Comparison of ENCODE assay signal across 30 cellular contexts in genomic region chr6:161956082-161956481, GRCh38.
"Had no signal": no experiment of that assay in that cellular context is flagged by ENCODE, and none has a peak within 500 bp of the region (broad histone marks: within the 10 kb centered on the region; RNA-seq: fewer than 3 reads in every experiment).

No MANE protein-coding gene starts in this region.

- H3K36me3 Mint-ChIP-seq: natural killer cell; stimulated activated memory B cell treated with anti-CD40 and anti-IgM and Interleukin-4, amounts not matched to agents 10 μg/mL and 1 μg/mL and 100 μg/mL, for 72 hours had no signal

- H3K27me3 ChIP-seq: neutrophil, right lobe of liver, sigmoid colon, suprapubic skin, thyroid gland, tibial nerve, upper lobe of left lung, vagina had no signal

- H3K9ac ChIP-seq: parathyroid adenoma had no signal

- H3K27ac Mint-ChIP-seq: naive thymus-derived CD4-positive, alpha-beta T cell; natural killer cell; nephron; progenitor cell of endocrine pancreas; stimulated activated memory B cell treated with anti-CD40 and anti-IgM and Interleukin-4, amounts not matched to agents 10 μg/mL and 1 μg/mL and 100 μg/mL, for 72 hours; stimulated activated naive CD8-positive, alpha-beta T cell treated with anti-CD3 and anti-CD28 coated beads, Interleukin-15, amount 100 ng/mL, for 72 hours had no signal

- H2AFZ ChIP-seq: parathyroid adenoma had no signal

- H3K4me3 ChIP-seq: psoas muscle, right lobe of liver, sigmoid colon, suprapubic skin, thoracic aorta, thyroid gland, tibial nerve, upper lobe of left lung, vagina had no signal

- H3K4me1 Mint-ChIP-seq: naive thymus-derived CD4-positive, alpha-beta T cell; natural killer cell; nephron; stimulated activated memory B cell treated with anti-CD40 and anti-IgM and Interleukin-4, amounts not matched to agents 10 μg/mL and 1 μg/mL and 100 μg/mL, for 72 hours; stimulated activated naive CD8-positive, alpha-beta T cell treated with anti-CD3 and anti-CD28 coated beads, Interleukin-15, amount 100 ng/mL, for 72 hours had no signal

- H3K9me3 Mint-ChIP-seq: nephron; stimulated activated naive CD8-positive, alpha-beta T cell treated with anti-CD3 and anti-CD28 coated beads, Interleukin-15, amount 100 ng/mL, for 72 hours had no signal

- H3K4me1 ChIP-seq: psoas muscle, right lobe of liver, sigmoid colon, suprapubic skin, thyroid gland, upper lobe of left lung, vagina had no signal

- H3K4me3 Mint-ChIP-seq: naive thymus-derived CD4-positive, alpha-beta T cell; natural killer cell; nephron; stimulated activated memory B cell treated with anti-CD40 and anti-IgM and Interleukin-4, amounts not matched to agents 10 μg/mL and 1 μg/mL and 100 μg/mL, for 72 hours; stimulated activated naive CD8-positive, alpha-beta T cell treated with anti-CD3 and anti-CD28 coated beads, Interleukin-15, amount 100 ng/mL, for 72 hours had no signal

- DNase-seq: naive thymus-derived CD4-positive, alpha-beta T cell; natural killer cell; nucleus accumbens; posterior cingulate gyrus; psoas muscle; right cardiac atrium; right lobe of liver; sigmoid colon; small intestine; stimulated activated CD4-positive, alpha-beta T cell treated with anti-CD3 and anti-CD28 coated beads, Interleukin-15, amount 100 ng/mL, for 24 hours; stimulated activated CD4-positive, alpha-beta T cell treated with anti-CD3 and anti-CD28 coated beads, Interleukin-4, amount 100 ng/mL, for 1 hour; stimulated activated CD4-positive, alpha-beta T cell treated with anti-CD3 and anti-CD28 coated beads, Interleukin-4, amount 100 ng/mL, for 4 hours; stimulated activated CD8-positive, alpha-beta memory T cell treated with anti-CD3 and anti-CD28 coated beads, Interleukin-4, amount 100 ng/mL, for 48 hours; stimulated activated naive CD4-positive, alpha-beta T cell; stimulated activated naive CD8-positive, alpha-beta T cell treated with anti-CD3 and anti-CD28 coated beads, Interleukin-15, amount 100 ng/mL, for 72 hours; stimulated activated naive CD8-positive, alpha-beta T cell treated with anti-CD3 and anti-CD28 coated beads, Interleukin-15, Interleukin-2, amounts not matched to agents 100 U/mL and 50 U/mL, for 24 hours; substantia nigra; thyroid gland; trophoblast cell; upper lobe of left lung had no signal

- H3K27me3 Mint-ChIP-seq: naive thymus-derived CD4-positive, alpha-beta T cell; stimulated activated memory B cell treated with anti-CD40 and anti-IgM and Interleukin-4, amounts not matched to agents 10 μg/mL and 1 μg/mL and 100 μg/mL, for 72 hours; stimulated activated naive CD8-positive, alpha-beta T cell treated with anti-CD3 and anti-CD28 coated beads, Interleukin-15, amount 100 ng/mL, for 72 hours had no signal

- ATAC-seq: naive thymus-derived CD4-positive, alpha-beta T cell; natural killer cell; psoas muscle; right cardiac atrium; right lobe of liver; stimulated activated memory B cell treated with anti-CD40 and anti-IgM and Interleukin-4, amounts not matched to agents 10 μg/mL and 1 μg/mL and 100 μg/mL, for 72 hours; stimulated activated naive CD8-positive, alpha-beta T cell treated with anti-CD3 and anti-CD28 coated beads, Interleukin-15, amount 100 ng/mL, for 72 hours; stimulated activated naive CD8-positive, alpha-beta T cell treated with anti-CD3 and anti-CD28 coated beads, Interleukin-15, Interleukin-2, amounts not matched to agents 100 U/mL and 50 U/mL, for 24 hours had no signal

- H3K36me3 ChIP-seq: neutrophil, right lobe of liver, sigmoid colon, suprapubic skin, thoracic aorta, thyroid gland, tibial nerve, upper lobe of left lung, vagina had no signal

- FAIRE-seq: small intestine, urothelium cell line had no signal

- H3K79me2 ChIP-seq: parathyroid adenoma had no signal

- H3K27ac ChIP-seq: neutrophil, parathyroid adenoma, psoas muscle, right lobe of liver, sigmoid colon, suprapubic skin, thoracic aorta, thyroid gland, tibial nerve, upper lobe of left lung, vagina had no signal

- H3K9me3 ChIP-seq: neutrophil, psoas muscle, right lobe of liver, sigmoid colon, suprapubic skin, thoracic aorta, thyroid gland, tibial nerve, upper lobe of left lung, vagina had no signal
